8 cellular contexts compared by ENCODE assay signal in genomic region chr12:7935464-7935772, GRCh38. TPM values are rescaled to one million over a fixed set of nuclear protein-coding genes. Genes with fewer than 3 reads are reported as not detected.
DNase-seq lines count a peak whose midpoint lies in the region; ATAC-seq and TF ChIP-seq lines count a peak whose summit lies in the region.

No MANE protein-coding gene starts in this region.

- ATAC-seq in heart left ventricle (no peak), left cardiac atrium (no peak), HG03095 (IDR thresholded peaks at IDR 0.05; ENCODE audit: unreplicated experiment) (no peak), GM21529 (IDR thresholded peaks at IDR 0.05; ENCODE audit: unreplicated experiment) (no peak)

- H3K4me1 ChIP-seq in heart left ventricle (peaks cover 0 to 28% (median 7%) of the 10 kb centered on the region in 12 donors), mesodermal cell (ENCODE audit: control insufficient read depth, insufficient read depth, low read length, poor library complexity, severe bottlenecking) (peaks cover 18% of the 10 kb centered on the region)

- H3K27ac ChIP-seq in heart left ventricle = peak overlapping the region; percentile 67 to 96 (median 88)
- peak overlapping the region; percentile 78 for H3K27ac ChIP-seq in mesodermal cell (ENCODE audit: low read depth, low read length, severe bottlenecking)

- peaks cover 0 to 4% (median 0%) of the 10 kb centered on the region in 9 donors for H3K27me3 ChIP-seq in heart left ventricle

- CTCF ChIA-PET in Calu3 (lab: Charles Lee) = no interaction called here

- no peak overlapping the region for H3K4me3 Mint-ChIP-seq in Calu3 (ENCODE audit: low read depth, unreplicated experiment)

- no peak overlapping the region for H3K27ac Mint-ChIP-seq in Calu3 (ENCODE audit: unreplicated experiment)

- no peaks in the 10 kb centered on the region for H3K9me3 Mint-ChIP-seq in Calu3 (ENCODE audit: low read depth, unreplicated experiment)

- TF ChIP-seq CTCF in heart left ventricle (IDR thresholded peaks at IDR 0.05) (no peak), cardiac fibroblast (IDR thresholded peaks at IDR 0.05; ENCODE audit: low read depth, low read length) (no peak), Calu3 (IDR thresholded peaks at IDR 0.05; ENCODE audit: unreplicated experiment) (no peak), GM10266 (IDR thresholded peaks at IDR 0.05; ENCODE audit: control insufficient read depth, insufficient read depth, low read depth, missing control alignments) (no peak)

- H3K4me3 ChIP-seq in heart left ventricle = peak overlapping the region; percentile 43 to 74 (median 64)
- peak overlapping the region; percentile 51 to 64 for H3K4me3 ChIP-seq in cardiac fibroblast (replicated peaks in 1 of 2; ENCODE audit: low read depth in 2 of 2, low read length in 2 of 2)
- peak overlapping the region; percentile 85 for H3K4me3 ChIP-seq in mesodermal cell (ENCODE audit: extremely low read depth, insufficient read depth, low read length, poor library complexity, severe bottlenecking)

- 6 to 17% (median 12%) methylated on average over 4 of the region's 4 CpGs for WGBS in heart left ventricle, 4 donors
- 0% methylated on average over 3 to 4 of the region's 4 CpGs for WGBS in mesodermal cell (ENCODE audit: insufficient coverage in 2 of 2), 2 experiments

- no TSS peak for BruUV-seq in Calu3 (replicated peaks; lab: Mats Ljungman, UMichigan)

- H3K36me3 ChIP-seq in heart left ventricle = peaks cover 0 to 35% (median 26%) of the 10 kb centered on the region in 9 donors
- peaks cover 45% of the 10 kb centered on the region for H3K36me3 ChIP-seq in mesodermal cell (ENCODE audit: control insufficient read depth, insufficient read depth, low read length)

- H3K27me3 Mint-ChIP-seq in Calu3 (ENCODE audit: unreplicated experiment) = peaks cover 14% of the 10 kb centered on the region

- no peaks in the 10 kb centered on the region for H3K36me3 Mint-ChIP-seq in Calu3 (ENCODE audit: insufficient read depth, unreplicated experiment)

- no peaks in the 10 kb centered on the region for H3K4me1 Mint-ChIP-seq in Calu3 (ENCODE audit: low read depth, unreplicated experiment)

- DNase-seq in heart left ventricle (no peak), left cardiac atrium (no peak), cardiac fibroblast (ENCODE audit: low read depth in 2 of 2) (no peak), Calu3 (no peak), GM10266 (ENCODE audit: extremely low spot score) (no peak)

- TF ChIP-seq POLR2A in heart left ventricle (IDR thresholded peaks at IDR 0.05) = no peak

- no peaks in the 10 kb centered on the region for H3K9me3 ChIP-seq in heart left ventricle
- H3K9me3 ChIP-seq in mesodermal cell (ENCODE audit: control insufficient read depth, low read length) = no peaks in the 10 kb centered on the region

- intact Hi-C loops in heart left ventricle (cut with DNase I) = loop anchor here in 4 of 10 donors (2.0 to 10.0 kb wide), 4 partner anchors 35 to 149 kb away; partner anchors contain the start of gene NECAP1 (in 1 of the 4)
- intact Hi-C loops in left cardiac atrium (cut with DNase I) = loop anchor here in 1 of 2 donors (2.0 to 5.0 kb wide), 2 partner anchors 37 to 59 kb away; no protein-coding TSS in a partner anchor
- intact Hi-C loops in Calu3 (cut with micrococcal nuclease; ENCODE audit: unreplicated experiment) = no loop called here

RNA-seq across cellular contexts. Expression of gene SLC2A3, which starts 0.6 kb away (rescaled TPM):
- 10 to 100 TPM in 4 of 9 donors, 1 to 10 TPM in 5; 6.3 to 76.9 (median 9.4) TPM for total RNA-seq in heart left ventricle
- 1 to 10 TPM; 4.6 to 4.8 TPM for polyA plus RNA-seq in heart left ventricle
- total RNA-seq in left cardiac atrium = 10 to 100 TPM; 21.6 to 33.5 TPM
- polyA plus RNA-seq in mesodermal cell (2013, experiment 1 of 2) = 517 TPM
- 441 TPM for polyA plus RNA-seq in mesodermal cell (2013, experiment 2 of 2)
- total RNA-seq in Calu3 (2022) = 0.37 TPM in 1 of 2 replicates, not detected in the other
